Comparison of ENCODE assay signal across 22 cellular contexts in the genomic region with DNA sequence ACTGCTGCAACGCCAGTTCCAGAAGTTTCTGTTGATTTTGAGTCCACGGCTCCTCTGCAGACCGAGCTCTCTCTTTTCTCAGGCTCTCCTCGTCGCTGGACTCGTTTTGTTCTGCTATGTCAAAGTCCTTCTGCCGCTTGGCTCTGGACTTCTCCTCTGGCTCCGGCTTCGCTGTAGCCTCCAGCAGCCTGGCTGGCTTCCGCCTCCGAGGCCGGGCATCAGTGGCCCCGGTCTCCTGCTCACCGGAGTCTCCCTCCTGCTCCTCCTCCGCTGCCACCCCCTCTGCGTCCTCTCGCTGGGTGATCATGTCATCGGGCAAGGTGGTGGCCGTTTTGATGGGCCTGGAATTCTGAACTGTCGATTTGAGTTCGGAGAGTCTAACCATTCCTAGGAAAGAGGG.
DNase-seq lines count a peak whose midpoint lies in the region; ATAC-seq, FAIRE-seq and TF ChIP-seq lines count a peak whose summit lies in the region.
"Had no signal": no experiment of that assay in that cellular context is flagged by ENCODE, and none has a peak within 500 bp of the region (broad histone marks: within the 10 kb centered on the region; RNA-seq: fewer than 3 reads in every experiment).

No MANE protein-coding gene starts in this region.

- TF ChIP-seq RAD21 in H1 (IDR thresholded peaks at IDR 0.05 in 1 of 2, conservative IDR thresholded peaks at IDR 0.05 in 1 of 2; ENCODE audit: low read depth in 2 of 2, low read length in 2 of 2), result no peak

- H3K4me2 ChIP-seq in H1 (ENCODE audit: insufficient read depth in 1 of 2, low read depth in 2 of 2, low read length in 2 of 2), result no peak overlapping the region
- H3K4me2 ChIP-seq: BLaER1 had no signal

- no peak overlapping the region for H4K91ac ChIP-seq in H1 (replicated peaks; ENCODE audit: insufficient read length, low read length)

- no peaks in the 10 kb centered on the region for H3K79me1 ChIP-seq in H1 (ENCODE audit: low read depth, low read length)

- H3K9ac ChIP-seq in H1 (replicated peaks in 1 of 4; ENCODE audit: extremely low read depth in 1 of 4, low read depth in 3 of 4, low read length in 3 of 4), result no peak overlapping the region; a peak in 1 of 7 replicates
- H3K9ac ChIP-seq: BLaER1, GM23248 had no signal

- H4K20me1 ChIP-seq in H1 (replicated peaks in 1 of 2; ENCODE audit: control insufficient read depth in 1 of 2, insufficient read depth in 2 of 2, low read length in 2 of 2), result no peaks in the 10 kb centered on the region
- H4K20me1 ChIP-seq: BLaER1 had no signal

- no peaks in the 10 kb centered on the region for H3K79me2 ChIP-seq in H1 (ENCODE audit: control insufficient read depth in 1 of 2, insufficient read depth in 2 of 2, low read length in 2 of 2)

- no peak for TF ChIP-seq CTCF in H1 (IDR thresholded peaks at IDR 0.05; ENCODE audit: control extremely low read depth in 1 of 3, insufficient read depth in 1 of 3, low read depth in 1 of 3, low read length in 3 of 3)

- H2BK5ac ChIP-seq in H1 (ENCODE audit: low read depth, low read length), result 0 out of 2 replicates have a peak overlapping the region, but pooled peaks have one; percentile 28

- POLR2A ChIA-PET in H1 (lab: Charles Lee; ENCODE audit: partially characterized antibody), result interaction anchor here (0.8 to 1.4 kb wide), 5 partner anchors 10 to 262 kb away, joined by 3 to 5 read pairs (median 3); no protein-coding TSS in a partner anchor

- FAIRE-seq in H1 (lab: Jason Lieb, UNC), result no peak
- FAIRE-seq: A204.1, D721Med, G401.6, GM12892, GM19239 had no signal

- CTCF ChIA-PET in H1 (lab: Charles Lee; ENCODE audit: partially characterized antibody), result interaction anchor here (0.8 to 2.4 kb wide), 6 partner anchors 9 to 222 kb away, joined by 3 to 8 read pairs (median 4); no protein-coding TSS in a partner anchor

- ATAC-seq in GM19035 (IDR thresholded peaks at IDR 0.05; ENCODE audit: unreplicated experiment), result no peak

- peak overlapping the region; percentile 19 for H3K4ac ChIP-seq in H1 (replicated peaks; ENCODE audit: insufficient read length, low read depth, low read length)

- no peaks in the 10 kb centered on the region for H3K9me3 ChIP-seq in H1 (ENCODE audit: insufficient read depth in 2 of 2, low read depth in 1 of 2, low read length in 1 of 2)
- H3K9me3 ChIP-seq: HAP-1 had no signal

- no peak for TF ChIP-seq POLR2A in H1 (IDR thresholded peaks at IDR 0.05; ENCODE audit: control extremely low read depth in 1 of 2, low read depth in 2 of 2, low read length in 2 of 2)

- H3K18ac ChIP-seq in H1 (ENCODE audit: extremely low read depth, low read length), result 0 out of 2 replicates have a peak overlapping the region, but pooled peaks have one; percentile 6

- H2AFZ ChIP-seq in H1 (ENCODE audit: low read length), result no peak overlapping the region
- H2AFZ ChIP-seq: GM23248 had no signal

- H3K14ac ChIP-seq in H1 (ENCODE audit: insufficient read length), result no peak overlapping the region

- H2BK12ac ChIP-seq in H1 (ENCODE audit: low read depth, low read length), result peak overlapping the region; percentile 85; the same call in 1 of the 2 replicates

- H3K4me3 ChIP-seq in H1 (ENCODE audit: extremely low read depth in 1 of 4, insufficient read depth in 2 of 4, low read depth in 3 of 4, low read length in 4 of 4) (no peak overlapping the region), urinary bladder (ENCODE audit: low read depth, low read length) (no peak overlapping the region)
- H3K4me3 ChIP-seq: BLaER1, GM23248, HAP-1 had no signal

- H3K4me1 ChIP-seq in H1 (replicated peaks in 1 of 4; ENCODE audit: control insufficient read depth in 3 of 4, insufficient read depth in 4 of 4, low read length in 3 of 4) (peaks cover 11 to 18% (median 15%) of the 10 kb centered on the region in 4 experiments), urinary bladder (ENCODE audit: insufficient read depth) (no peaks in the 10 kb centered on the region)
- H3K4me1 ChIP-seq: HAP-1 had no signal

- no peak overlapping the region for H2BK120ac ChIP-seq in H1 (replicated peaks; ENCODE audit: low read depth, low read length)

- peak; percentile 30 for DNase-seq in activated CD8-positive, alpha-beta memory T cell treated with anti-CD3 and anti-CD28 coated beads for 24 hours
- DNase-seq in activated CD8-positive, alpha-beta memory T cell treated with anti-CD3 and anti-CD28 coated beads, Interleukin-2, amount 50 U/mL, for 48 hours, result no peak
- DNase-seq in H1 (ENCODE audit: low read depth in 1 of 2, low spot score in 2 of 2), result no peak
- DNase-seq in stimulated activated CD4-positive, alpha-beta T cell treated with anti-CD3 and anti-CD28 coated beads, Interleukin-1b, Interleukin-23, amount 100 ng/mL, for 48 hours, result no peak
- DNase-seq: CD4-positive, CD25-positive, alpha-beta regulatory T cell; CD8-positive, alpha-beta memory T cell; DMS 273 treated with DMSO at 0.1 percent for 48 hours; DMS53; DND-41; GM23248; HFFc6 had no signal

- H3K23me2 ChIP-seq in H1 (ENCODE audit: low read depth, low read length), result no peaks in the 10 kb centered on the region

- H3K27ac ChIP-seq in H1 (ENCODE audit: low read depth, low read length) (no peak overlapping the region), urinary bladder (ENCODE audit: low read depth) (peak overlapping the region; percentile 6)
- H3K27ac ChIP-seq: 22Rv1, BLaER1, C4-2B, GM23248 had no signal

- TF ChIP-seq EP300 in H1 (IDR thresholded peaks at IDR 0.05; ENCODE audit: borderline replicate concordance in 1 of 2, low read depth in 2 of 2, low read length in 2 of 2), result no peak

- H3K27me3 ChIP-seq in H1 (replicated peaks in 1 of 4; ENCODE audit: control insufficient read depth in 3 of 4, extremely low read depth in 1 of 4, insufficient read depth in 3 of 4, low read length in 3 of 4), result no peaks in the 10 kb centered on the region
- H3K27me3 ChIP-seq: BLaER1 had no signal

- H3K56ac ChIP-seq in H1 (replicated peaks; ENCODE audit: insufficient read length, low read depth, low read length), result no peak overlapping the region

- H3K36me3 ChIP-seq in H1 (ENCODE audit: control insufficient read depth in 2 of 4, insufficient read depth in 4 of 4, low read length in 3 of 4) (no peaks in the 10 kb centered on the region), urinary bladder (ENCODE audit: insufficient read depth) (no peaks in the 10 kb centered on the region)
- H3K36me3 ChIP-seq: HAP-1 had no signal

- no peak overlapping the region for H2BK20ac ChIP-seq in H1 (ENCODE audit: low read length)

- 96% methylated on average over 21 of the region's 21 CpGs; no CpG with 5 or more reads in 1 of the 2 experiments for WGBS in H1 (ENCODE audit: extremely low coverage in 1 of 2, insufficient coverage in 1 of 2, insufficient read length in 1 of 2, insufficient replicate concordance in 2 of 2, low coverage in 1 of 2, low lambda C conversion rate in 2 of 2, missing lambda C conversion rate in 1 of 2), 2 experiments
- WGBS in urinary bladder, result 92% methylated on average over 21 of the region's 21 CpGs

- no peak overlapping the region for H2AK5ac ChIP-seq in H1 (ENCODE audit: low read depth, low read length)

- peak overlapping the region; percentile 3; the same call in 1 of the 2 replicates for H4K8ac ChIP-seq in H1 (ENCODE audit: extremely low read depth, insufficient read depth, low read length)

- no peak overlapping the region for H2BK15ac ChIP-seq in H1 (ENCODE audit: low read length)

- no peak overlapping the region for H3K23ac ChIP-seq in H1 (ENCODE audit: insufficient read length)

- no peak overlapping the region for H4K5ac ChIP-seq in H1 (ENCODE audit: insufficient read length, low read depth, low read length)

TF ChIP-seq in H1, 55 proteins besides CTCF, POLR2A, EP300 and RAD21:
- TF ChIP-seq, protein P1, sequence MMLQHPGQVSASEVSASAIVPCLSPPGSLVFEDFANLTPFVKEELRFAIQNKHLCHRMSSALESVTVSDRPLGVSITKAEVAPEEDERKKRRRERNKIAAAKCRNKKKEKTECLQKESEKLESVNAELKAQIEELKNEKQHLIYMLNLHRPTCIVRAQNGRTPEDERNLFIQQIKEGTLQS (IDR thresholded peaks at IDR 0.05; ENCODE audit: insufficient read depth, low read depth, low read length), result no peak
- TF ChIP-seq SRF (IDR thresholded peaks at IDR 0.05; ENCODE audit: low read depth, low read length) (no peak), TAF1 (IDR thresholded peaks at IDR 0.05; ENCODE audit: low read depth, low read length) (no peak), CHD2 (IDR thresholded peaks at IDR 0.05; ENCODE audit: low read length) (no peak), SP4 (IDR thresholded peaks at IDR 0.05; ENCODE audit: low read length) (no peak), FOSL1 (IDR thresholded peaks at IDR 0.05; ENCODE audit: insufficient read depth, low read depth, low read length) (no peak), GTF2F1 (IDR thresholded peaks at IDR 0.05; ENCODE audit: borderline replicate concordance, low read depth, low read length) (no peak), RXRA (IDR thresholded peaks at IDR 0.05; ENCODE audit: insufficient read depth, low read depth, low read length) (no peak), SAP30 (IDR thresholded peaks at IDR 0.05; ENCODE audit: insufficient read depth, insufficient replicate concordance, low read length) (no peak), SIRT6 (IDR thresholded peaks at IDR 0.05; ENCODE audit: low read length) (no peak), JUND (IDR thresholded peaks at IDR 0.05; ENCODE audit: low read length) (no peak), SIX5 (IDR thresholded peaks at IDR 0.05; ENCODE audit: low read depth, low read length) (no peak), YY1 (IDR thresholded peaks at IDR 0.05; ENCODE audit: low read depth, low read length) (no peak), EZH2 (IDR thresholded peaks at IDR 0.05; ENCODE audit: low read depth, low read length, severe bottlenecking) (no peak), TEAD4 (IDR thresholded peaks at IDR 0.05; ENCODE audit: low read depth, low read length) (no peak)
- TF ChIP-seq, protein P2, sequence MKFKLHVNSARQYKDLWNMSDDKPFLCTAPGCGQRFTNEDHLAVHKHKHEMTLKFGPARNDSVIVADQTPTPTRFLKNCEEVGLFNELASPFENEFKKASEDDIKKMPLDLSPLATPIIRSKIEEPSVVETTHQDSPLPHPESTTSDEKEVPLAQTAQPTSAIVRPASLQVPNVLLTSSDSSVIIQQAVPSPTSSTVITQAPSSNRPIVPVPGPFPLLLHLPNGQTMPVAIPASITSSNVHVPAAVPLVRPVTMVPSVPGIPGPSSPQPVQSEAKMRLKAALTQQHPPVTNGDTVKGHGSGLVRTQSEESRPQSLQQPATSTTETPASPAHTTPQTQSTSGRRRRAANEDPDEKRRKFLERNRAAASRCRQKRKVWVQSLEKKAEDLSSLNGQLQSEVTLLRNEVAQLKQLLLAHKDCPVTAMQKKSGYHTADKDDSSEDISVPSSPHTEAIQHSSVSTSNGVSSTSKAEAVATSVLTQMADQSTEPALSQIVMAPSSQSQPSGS (IDR thresholded peaks at IDR 0.05; ENCODE audit: low read length), result no peak
